ENCODE assay signal across 15 cellular contexts in genomic region chr10:32308027-32308603, GRCh38. TPM values are rescaled to one million over a fixed set of nuclear protein-coding genes. Genes with fewer than 3 reads are reported as not detected.
DNase-seq lines count a peak whose midpoint lies in the region; ATAC-seq, FAIRE-seq and TF ChIP-seq lines count a peak whose summit lies in the region.
"Had no signal": no experiment of that assay in that cellular context is flagged by ENCODE, and none has a peak within 500 bp of the region (broad histone marks: within the 10 kb centered on the region; RNA-seq: fewer than 3 reads in every experiment).

No MANE protein-coding gene starts in this region.

- no TSS peak for BruUV-seq in GM12878 (replicated peaks; lab: Mats Ljungman, UMichigan)

- peak overlapping the region; percentile 73 for H3K27ac Mint-ChIP-seq in activated T-cell treated with anti-CD3 and anti-CD28 coated beads, Interleukin-2, amount 50 U/mL, for 24 hours

- no peak overlapping the region for H3K9ac ChIP-seq in GM12878 (ENCODE audit: control insufficient read depth, insufficient read depth, low read length)

- TF ChIP-seq CTCF in GM12878 (IDR thresholded peaks at IDR 0.05 in 2 of 3, conservative IDR thresholded peaks at IDR 0.05 in 1 of 3; ENCODE audit: control insufficient read depth in 2 of 3, extremely low read depth in 1 of 3, insufficient read depth in 1 of 3, low read depth in 3 of 3, low read length in 3 of 3) (no peak), spleen (IDR thresholded peaks at IDR 0.05 in 8 of 11, conservative IDR thresholded peaks at IDR 0.05 in 3 of 11) (no peak), GM10248 (IDR thresholded peaks at IDR 0.05; ENCODE audit: control extremely low read depth, extremely low read depth, low read depth, missing control alignments) (no peak)

- RAD21 ChIA-PET in GM12878 (lab: Charles Lee; ENCODE audit: unreplicated experiment): interaction anchor here (0.9 kb wide), 1 partner anchor 52 kb away, joined by 4 read pairs; no protein-coding TSS in a partner anchor

- intact Hi-C loops in GM12878 (cut with micrococcal nuclease; ENCODE audit: unreplicated experiment) (loop anchor here (5.0 kb wide), 1 partner anchor 34 kb away; no protein-coding TSS in a partner anchor), spleen (cut with DNase I; ENCODE audit: low total_unique reads) (no loop called here)

- peaks cover 71% of the 10 kb centered on the region for H3K79me2 ChIP-seq in GM12878 (ENCODE audit: control insufficient read depth, insufficient read depth, low read length)

- peaks cover 67% of the 10 kb centered on the region for H3K4me1 Mint-ChIP-seq in activated T-cell treated with anti-CD3 and anti-CD28 coated beads, Interleukin-2, amount 50 U/mL, for 24 hours (ENCODE audit: low read depth)

- H3K36me3 ChIP-seq in GM12878 (ENCODE audit: control insufficient read depth in 2 of 2, insufficient read depth in 2 of 2, low read length in 1 of 2): peaks cover 0 to 12% of the 10 kb centered on the region in 2 experiments; a peak in 3 of 4 replicates
- peaks cover 0 to 44% (median 18%) of the 10 kb centered on the region in 6 donors for H3K36me3 ChIP-seq in spleen

- WGBS in GM12878 (ENCODE audit: insufficient coverage, insufficient replicate concordance, low lambda C conversion rate, missing lambda C conversion rate): 63% methylated on average over 7 of the region's 7 CpGs
- 81 to 91% (median 84%) methylated on average over 7 of the region's 7 CpGs for WGBS in spleen, 5 donors

- no peak for FAIRE-seq in GM12878 (lab: Jason Lieb, UNC)

- no peak overlapping the region for H3K27ac ChIP-seq in GM12878 (ENCODE audit: control insufficient read depth, insufficient read depth)
- peak overlapping the region in 5 of 8 donors; percentile 2 to 47 (median 15) for H3K27ac ChIP-seq in spleen
- H3K27ac ChIP-seq: breast epithelium had no signal

- SMC1A ChIA-PET in GM12878 (lab: Charles Lee; ENCODE audit: uncharacterized antibody, unreplicated experiment): interaction anchor here (0.9 to 2.5 kb wide), 4 partner anchors 14 to 42 kb away, joined by 4 to 7 read pairs (median 6); no protein-coding TSS in a partner anchor

- no peaks in the 10 kb centered on the region for H3K4me1 ChIP-seq in GM12878 (ENCODE audit: control insufficient read depth, insufficient read depth, low read length)
- H3K4me1 ChIP-seq in spleen: peaks cover 30 to 100% (median 61%) of the 10 kb centered on the region in 6 donors
- H3K4me1 ChIP-seq: breast epithelium had no signal

- no peaks in the 10 kb centered on the region for H3K9me3 Mint-ChIP-seq in activated T-cell treated with anti-CD3 and anti-CD28 coated beads, Interleukin-2, amount 50 U/mL, for 24 hours

- no peak overlapping the region for H2AFZ ChIP-seq in GM12878 (ENCODE audit: control insufficient read depth, low read depth, low read length)

- H3K27me3 Mint-ChIP-seq in activated T-cell treated with anti-CD3 and anti-CD28 coated beads, Interleukin-2, amount 50 U/mL, for 24 hours: no peaks in the 10 kb centered on the region

- H3K4me3 Mint-ChIP-seq in activated T-cell treated with anti-CD3 and anti-CD28 coated beads, Interleukin-2, amount 50 U/mL, for 24 hours: peak overlapping the region; percentile 51

- H3K4me3 ChIP-seq in GM12878: no peak overlapping the region
- H3K4me3 ChIP-seq in spleen: peak overlapping the region in 1 of 8 donors; percentile 1
- H3K4me3 ChIP-seq: breast epithelium, lung, sigmoid colon had no signal

- CTCF ChIA-PET in GM12878 (lab: Yijun Ruan, JAX): no interaction called here
- CTCF ChIA-PET in GM10248 (lab: Yijun Ruan, JAX): interaction anchor here (1.3 to 1.7 kb wide), 2 partner anchors 17 to 38 kb away, joined by 3 to 5 read pairs; no protein-coding TSS in a partner anchor

- TF ChIP-seq POLR2A in GM12878 (IDR thresholded peaks at IDR 0.05; ENCODE audit: low read depth, low read length): no peak
- no peak for TF ChIP-seq POLR2A in spleen (IDR thresholded peaks at IDR 0.05)

- TF ChIP-seq RAD21 in GM12878 (IDR thresholded peaks at IDR 0.05; ENCODE audit: insufficient read depth, low read depth, low read length): no peak

- in situ Hi-C loops in GM12878 (cut with MboI): no loop called here

- no peak for DNase-seq in activated T-cell treated with anti-CD3 and anti-CD28 coated beads, Interleukin-2, amount 50 U/mL, for 24 hours
- no peak for DNase-seq in activated T-cell treated with anti-CD3 and anti-CD28 coated beads, Interleukin-2, amount 50 U/mL, for 48 hours
- no peak for DNase-seq in GM12878 (ENCODE audit: low read depth, low spot score)
- DNase-seq in spleen: no peak
- no peak for DNase-seq in GM10248 (ENCODE audit: extremely low spot score)
- no peak for DNase-seq in EL
- DNase-seq: Calu3; effector CD8-positive, alpha-beta T cell; NCI-H2029; sigmoid colon; stimulated activated naive CD4-positive, alpha-beta T cell had no signal

- H4K20me1 ChIP-seq in GM12878 (ENCODE audit: control insufficient read depth, insufficient read depth): no peaks in the 10 kb centered on the region

- H3K27me3 ChIP-seq in GM12878 (replicated peaks in 1 of 2; ENCODE audit: control insufficient read depth in 2 of 2, insufficient read depth in 2 of 2, low read length in 1 of 2) (no peaks in the 10 kb centered on the region), spleen (replicated peaks in 1 of 7) (no peaks in the 10 kb centered on the region)
- H3K27me3 ChIP-seq: breast epithelium, sigmoid colon had no signal

- peak; percentile 86 for ATAC-seq in HG02885 (IDR thresholded peaks at IDR 0.05; ENCODE audit: poor library complexity, unreplicated experiment)
- ATAC-seq in GM12878: peak; percentile 92
- ATAC-seq in HG03432 (IDR thresholded peaks at IDR 0.05; ENCODE audit: unreplicated experiment): no peak

- H3K9me3 ChIP-seq in GM12878 (replicated peaks; ENCODE audit: control insufficient read depth, insufficient read depth, low read length) (no peaks in the 10 kb centered on the region; the same call in 1 of the 3 replicates), spleen (no peaks in the 10 kb centered on the region)
- H3K9me3 ChIP-seq: breast epithelium, sigmoid colon had no signal

- POLR2A ChIA-PET in GM12878 (lab: Charles Lee) (interaction anchor here (1.0 to 1.3 kb wide), 3 partner anchors 28 to 40 kb away, joined by 3 read pairs; no protein-coding TSS in a partner anchor), GM10248 (lab: Yijun Ruan, JAX) (no interaction called here)

- peaks cover 56% of the 10 kb centered on the region for H3K36me3 Mint-ChIP-seq in activated T-cell treated with anti-CD3 and anti-CD28 coated beads, Interleukin-2, amount 50 U/mL, for 24 hours (ENCODE audit: low read depth)

- no peak for TF ChIP-seq EP300 in GM12878 (IDR thresholded peaks at IDR 0.05; ENCODE audit: borderline replicate concordance in 1 of 2, control insufficient read depth in 1 of 2, low read depth in 2 of 2, low read length in 2 of 2)

- peak overlapping the region; percentile 44; the same call in 1 of the 2 replicates for H3K4me2 ChIP-seq in GM12878 (ENCODE audit: control insufficient read depth, insufficient read depth)

TF ChIP-seq in GM12878, 131 proteins besides CTCF, POLR2A, EP300 and RAD21 (continues in another document):
- TF ChIP-seq BCL11A (IDR thresholded peaks at IDR 0.05; ENCODE audit: low read depth, low read length): 0 out of 2 replicates have a peak, but pooled peaks have one; percentile 3
- TF ChIP-seq MTA2 (IDR thresholded peaks at IDR 0.05; ENCODE audit: low read depth): 0 out of 2 replicates have a peak, but pooled peaks have one; percentile 13
- TF ChIP-seq RCOR1 (conservative IDR thresholded peaks at IDR 0.05; ENCODE audit: low read depth, low read length): no peak
- no peak for TF ChIP-seq IRF3 (IDR thresholded peaks at IDR 0.05)

RNA-seq across cellular contexts. Expression of gene EPC1, which starts 38.8 kb away (rescaled TPM):
- 161 and 173 TPM in 2 replicates for total RNA-seq in GM12878 (2013; cell fraction: nucleolus; rRNA removed)
- total RNA-seq in GM12878 (2014; rRNA removed) (19.0 and 23.7 TPM in 2 replicates), GM12878 (2014; rRNA removed; fragmentation: Illumina TruSeq; extraction: Trizol) (19.2 and 19.7 TPM in 2 replicates), GM12878 (2021) (20.4 and 22.1 TPM in 2 replicates), spleen (10 to 100 TPM; 52.8 to 69.2 (median 57.5) TPM)
- polyA plus RNA-seq in GM12878 (2011; ENCODE audit: low read depth): 20.9 TPM
- polyA plus RNA-seq in GM12878 (2011; rRNA removed) (59.2 and 68.1 TPM in 2 replicates), GM12878 (2014; fragmentation: Illumina TruSeq; extraction: Trizol) (27.8 and 36.2 TPM in 2 replicates), GM12878 (2014; fragmentation: Nextera tagmentation; extraction: Ambion mirVana) (1 to 10 TPM; 6.8 to 7.6 TPM), GM12878 (2014; rRNA removed) (20.7 and 21.5 TPM in 2 replicates), GM12878 (2016; fragmentation: Nextera tagmentation; extraction: Ambion mirVana) (10 to 100 TPM; 15.0 to 15.6 TPM), spleen (10 to 100 TPM; 16.0 to 21.4 (median 19.1) TPM)
- 34.2 and 34.6 TPM in 2 replicates for polyA plus RNA-seq in GM12878 (2011; cell fraction: cytosol; rRNA removed)
- 53.3 and 68.6 TPM in 2 replicates for polyA plus RNA-seq in GM12878 (2011; cell fraction: nucleus; rRNA removed)
- polyA plus RNA-seq in GM12878 (2012): 18.8 and 25.4 TPM in 2 replicates
- polyA minus RNA-seq in GM12878 (2011; rRNA and poly(A)+ RNA removed): 90.9 and 130 TPM in 2 replicates
- 15.6 and 24.0 TPM in 2 replicates for polyA minus RNA-seq in GM12878 (2011; cell fraction: cytosol; rRNA and poly(A)+ RNA removed)
- polyA minus RNA-seq in GM12878 (2011; cell fraction: nucleus; rRNA and poly(A)+ RNA removed): 66.1 and 97.8 TPM in 2 replicates
